In genomic region chr17:75664099-75664549, GRCh38 we compare ENCODE assay signal across 13 cellular contexts. TPM values are rescaled to one million over a fixed set of nuclear protein-coding genes. Genes with fewer than 3 reads are reported as not detected.
DNase-seq lines count a peak whose midpoint lies in the region; ATAC-seq and TF ChIP-seq lines count a peak whose summit lies in the region.
"Had no signal": no experiment of that assay in that cellular context is flagged by ENCODE, and none has a peak within 500 bp of the region (broad histone marks: within the 10 kb centered on the region; RNA-seq: fewer than 3 reads in every experiment).

No MANE protein-coding gene starts in this region.

- no peaks in the 10 kb centered on the region for H3K27me3 Mint-ChIP-seq in IgD-negative memory B cell

- H3K4me3 ChIP-seq in GM08714 (ENCODE audit: low read length) (peak overlapping the region; percentile 30; the same call in 1 of the 2 replicates), dorsolateral prefrontal cortex (no peak overlapping the region)
- H3K4me3 ChIP-seq: colonic mucosa, smooth muscle cell had no signal

- DNase-seq in cerebellar nuclear complex (lab: John Stamatoyannopoulos, UW) (no peak), NCI-H748 treated with DMSO at 0.1 percent for 48 hours (lab: John Stamatoyannopoulos, UW) (no peak), dorsolateral prefrontal cortex (no peak), NCI-H524 treated with DMSO at 0.1 percent for 48 hours (lab: John Stamatoyannopoulos, UW) (no peak)
- DNase-seq: colonic mucosa; stimulated activated naive CD4-positive, alpha-beta T cell treated with Interleukin-2 at 50 U/mL for 16 hours had no signal

- ATAC-seq in GM19395 (IDR thresholded peaks at IDR 0.05; ENCODE audit: unreplicated experiment) (peak; percentile 78), HG02884 (IDR thresholded peaks at IDR 0.05; ENCODE audit: unreplicated experiment) (peak; percentile 66)

- intact Hi-C loops in dorsolateral prefrontal cortex (cut with DNase I): no loop called here

- TF ChIP-seq CTCF in dorsolateral prefrontal cortex (IDR thresholded peaks at IDR 0.05 in 54 of 56, conservative IDR thresholded peaks at IDR 0.05 in 2 of 56; ENCODE audit: low read depth in 1 of 56, partially characterized antibody in 56 of 56): no peak

- H3K4me3 Mint-ChIP-seq in IgD-negative memory B cell: peak overlapping the region; percentile 3 to 66 (median 53)

- no peaks in the 10 kb centered on the region for H3K9me3 Mint-ChIP-seq in IgD-negative memory B cell
- H3K9me3 Mint-ChIP-seq: activated T-helper 2 cell treated with anti-CD3 and anti-CD28 coated beads, Interferon-gamma antibody, Interleukin-2, Interleukin-4, amounts not matched to agents 10 μg/mL and 5 μg/mL and 100 μg/mL, durations not matched to agents 14 hours and 24 hours and 36 hours had no signal

- peak overlapping the region; percentile 60 to 96 (median 88) for H3K27ac Mint-ChIP-seq in IgD-negative memory B cell
- H3K27ac Mint-ChIP-seq: activated T-helper 2 cell treated with anti-CD3 and anti-CD28 coated beads, Interferon-gamma antibody, Interleukin-2, Interleukin-4, amounts not matched to agents 10 μg/mL and 5 μg/mL and 100 μg/mL, durations not matched to agents 14 hours and 24 hours and 36 hours had no signal

- no peak overlapping the region for H3K27ac ChIP-seq in dorsolateral prefrontal cortex
- H3K27ac ChIP-seq: colonic mucosa had no signal

- no peaks in the 10 kb centered on the region for H3K27me3 ChIP-seq in dorsolateral prefrontal cortex
- H3K27me3 ChIP-seq: colonic mucosa had no signal

- H3K36me3 Mint-ChIP-seq in IgD-negative memory B cell: no peaks in the 10 kb centered on the region

- peaks cover 11 to 23% (median 17%) of the 10 kb centered on the region in 3 donors for H3K4me1 Mint-ChIP-seq in IgD-negative memory B cell

RNA-seq across cellular contexts. Expression of gene RECQL5, which starts 2.8 kb away (rescaled TPM):
- polyA plus RNA-seq in IgD-negative memory B cell: 25.3 TPM
- 10 to 100 TPM; 31.3 to 74.3 (median 47.5) TPM for total RNA-seq in dorsolateral prefrontal cortex

RNA-seq across cellular contexts. Expression of gene SAP30BP, which starts 3.0 kb away (rescaled TPM):
- 119 TPM for polyA plus RNA-seq in IgD-negative memory B cell
- total RNA-seq in dorsolateral prefrontal cortex: 100 to 1,000 TPM in 23 of 120 experiments, 10 to 100 TPM in 97; 65.3 to 160 (median 88.1) TPM

RNA-seq across cellular contexts. Expression of gene SMIM5, which starts 30.9 kb away (rescaled TPM):
- polyA plus RNA-seq in IgD-negative memory B cell: 0.36 TPM
- 10 to 100 TPM in 18 of 120 experiments, 1 to 10 TPM in 101, under 1 TPM in 1; 0.95 to 34.0 (median 5.6) TPM for total RNA-seq in dorsolateral prefrontal cortex
- total RNA-seq: HT1080 had no signal

RNA-seq across cellular contexts. Expression of gene ITGB4, which starts 57.1 kb away (rescaled TPM):
- polyA plus RNA-seq in IgD-negative memory B cell: 0.48 TPM
- total RNA-seq in dorsolateral prefrontal cortex: 100 to 1,000 TPM in 39 of 120 experiments, 10 to 100 TPM in 81; 27.8 to 292 (median 83.1) TPM
